16 cellular contexts compared by ENCODE assay signal in genomic region chr1:183901748-183902341, GRCh38.
A peak's percentile ranks its signal among the peaks of the same experiment; 100 is the strongest.
DNase-seq lines count a peak whose midpoint lies in the region; ATAC-seq and TF ChIP-seq lines count a peak whose summit lies in the region.
"Had no signal": no experiment of that assay in that cellular context is flagged by ENCODE, and none has a peak within 500 bp of the region (broad histone marks: within the 10 kb centered on the region; RNA-seq: fewer than 3 reads in every experiment).

No MANE protein-coding gene starts in this region.

- H3K36me3 ChIP-seq in smooth muscle cell (ENCODE audit: low read depth) = peaks cover 2% of the 10 kb centered on the region

- no peaks in the 10 kb centered on the region for H3K27me3 Mint-ChIP-seq in activated T-cell treated with anti-CD3 and anti-CD28 coated beads, Interleukin-2, amount 50 U/mL, for 24 hours
- H3K27me3 Mint-ChIP-seq in activated B cell treated with CpG ODN at 0.5 μM for 24 hours = no peaks in the 10 kb centered on the region

- POLR2A ChIA-PET in activated B cell treated with CpG ODN at 0.5 μM for 24 hours (lab: Charles Lee) = interaction anchor here (1.1 to 1.5 kb wide), 6 partner anchors 9 to 311 kb away, joined by 3 to 23 read pairs (median 4); partner anchors contain the start of genes ARPC5 and NCF2

- no peaks in the 10 kb centered on the region for H3K9me3 ChIP-seq in smooth muscle cell (replicated peaks; ENCODE audit: low read depth)

- H3K27ac ChIP-seq in smooth muscle cell (ENCODE audit: low read depth) = peak overlapping the region; percentile 42
- no peak overlapping the region for H3K27ac ChIP-seq in coronary artery
- H3K27ac ChIP-seq: SK-N-MC had no signal

- H4K20me1 ChIP-seq in smooth muscle cell (ENCODE audit: low read depth) = no peaks in the 10 kb centered on the region

- WGBS in smooth muscle cell (ENCODE audit: low lambda C conversion rate) = 28% methylated on average over 1 of the region's 1 CpG

- peak overlapping the region; percentile 13 for H3K4me2 ChIP-seq in smooth muscle cell

- ATAC-seq in HG03378 (IDR thresholded peaks at IDR 0.05; ENCODE audit: unreplicated experiment) (peak; percentile 33), activated B cell treated with CpG ODN at 0.5 μM for 24 hours (ENCODE audit: low read depth) (peak; percentile 68)
- ATAC-seq: HCT116 had no signal

- intact Hi-C loops in activated B cell treated with CpG ODN at 0.5 μM for 24 hours (cut with micrococcal nuclease) = loop anchor here (1.0 to 2.0 kb wide), 2 partner anchors 9 to 15 kb away; no protein-coding TSS in a partner anchor

- H3K4me1 ChIP-seq in smooth muscle cell (ENCODE audit: low read depth) = no peaks in the 10 kb centered on the region

- H3K9ac ChIP-seq in smooth muscle cell (ENCODE audit: low read depth) = no peak overlapping the region

- no peaks in the 10 kb centered on the region for H3F3A ChIP-seq in smooth muscle cell (ENCODE audit: low read depth)

- no peak for DNase-seq in activated T-cell treated with anti-CD3 and anti-CD28 coated beads, Interleukin-2, amount 50 U/mL, for 24 hours
- DNase-seq in activated T-cell treated with anti-CD3 and anti-CD28 coated beads, Interleukin-2, amount 50 U/mL, for 1 hour = no peak
- DNase-seq in activated B cell treated with CpG ODN at 0.5 μM for 24 hours = no peak
- DNase-seq in smooth muscle cell (lab: John Stamatoyannopoulos, UW; ENCODE audit: unreplicated experiment) = no peak
- DNase-seq in DMS79 treated with DMSO at 0.1 percent for 48 hours (lab: John Stamatoyannopoulos, UW) = no peak
- DNase-seq in coronary artery (ENCODE audit: low spot score) = no peak
- no peak for DNase-seq in NCI-H2029 (lab: John Stamatoyannopoulos, UW)
- DNase-seq: activated CD4-positive, alpha-beta T cell treated with anti-CD3 and anti-CD28 coated beads for 4 hours; activated gamma-delta T cell treated with Interleukin-2 at 50 U/mL for 16 hours; DMS53; NCI-H1417 treated with DMSO at 0.1 percent for 48 hours; NCI-H774; stimulated activated CD8-positive, alpha-beta memory T cell treated with anti-CD3 and anti-CD28 coated beads, Interleukin-4, amount 100 ng/mL, for 48 hours had no signal

- no peak overlapping the region for H2AFZ ChIP-seq in smooth muscle cell (ENCODE audit: low read depth)

- no peak for TF ChIP-seq CTCF in activated B cell treated with CpG ODN at 0.5 μM for 24 hours (IDR thresholded peaks at IDR 0.05)
- no peak for TF ChIP-seq CTCF in smooth muscle cell (IDR thresholded peaks at IDR 0.05; ENCODE audit: borderline replicate concordance, insufficient read depth, poor library complexity, severe bottlenecking)
- no peak for TF ChIP-seq CTCF in coronary artery (IDR thresholded peaks at IDR 0.05)

- H3K36me3 Mint-ChIP-seq in activated T-cell treated with anti-CD3 and anti-CD28 coated beads, Interleukin-2, amount 50 U/mL, for 24 hours (ENCODE audit: low read depth) = peaks cover 2% of the 10 kb centered on the region
- H3K36me3 Mint-ChIP-seq in activated B cell treated with CpG ODN at 0.5 μM for 24 hours (ENCODE audit: low read depth) = no peaks in the 10 kb centered on the region

- H3K4me3 Mint-ChIP-seq in activated T-cell treated with anti-CD3 and anti-CD28 coated beads, Interleukin-2, amount 50 U/mL, for 24 hours = no peak overlapping the region
- peak overlapping the region; percentile 33 for H3K4me3 Mint-ChIP-seq in activated B cell treated with CpG ODN at 0.5 μM for 24 hours

- H3K4me3 ChIP-seq in smooth muscle cell (no peak overlapping the region), coronary artery (no peak overlapping the region)
- H3K4me3 ChIP-seq: SK-N-MC had no signal

- peak overlapping the region; percentile 34 for H3K27ac Mint-ChIP-seq in activated T-cell treated with anti-CD3 and anti-CD28 coated beads, Interleukin-2, amount 50 U/mL, for 24 hours
- peak overlapping the region; percentile 80 for H3K27ac Mint-ChIP-seq in activated B cell treated with CpG ODN at 0.5 μM for 24 hours

- no peaks in the 10 kb centered on the region for H3K79me2 ChIP-seq in smooth muscle cell (ENCODE audit: low read depth)

- peaks cover 16% of the 10 kb centered on the region for H3K4me1 Mint-ChIP-seq in activated T-cell treated with anti-CD3 and anti-CD28 coated beads, Interleukin-2, amount 50 U/mL, for 24 hours (ENCODE audit: low read depth)
- peaks cover 38% of the 10 kb centered on the region for H3K4me1 Mint-ChIP-seq in activated B cell treated with CpG ODN at 0.5 μM for 24 hours

- no peaks in the 10 kb centered on the region for H3K9me3 Mint-ChIP-seq in activated T-cell treated with anti-CD3 and anti-CD28 coated beads, Interleukin-2, amount 50 U/mL, for 24 hours
- H3K9me3 Mint-ChIP-seq in activated B cell treated with CpG ODN at 0.5 μM for 24 hours = no peaks in the 10 kb centered on the region

- H3K27me3 ChIP-seq in smooth muscle cell (ENCODE audit: low read depth) = no peaks in the 10 kb centered on the region

- CTCF ChIA-PET in activated B cell treated with CpG ODN at 0.5 μM for 24 hours (lab: Charles Lee) = interaction anchor here (1.3 to 5.9 kb wide), 2 partner anchors 14 to 217 kb away, joined by 5 to 25 read pairs; no protein-coding TSS in a partner anchor
